ENCODE assay signal across 9 cellular contexts in genomic region chr4:158856852-158857251, GRCh38.
DNase-seq lines count a peak whose midpoint lies in the region; ATAC-seq lines count a peak whose summit lies in the region.
"Had no signal": no experiment of that assay in that cellular context is flagged by ENCODE, and none has a peak within 500 bp of the region (broad histone marks: within the 10 kb centered on the region; RNA-seq: fewer than 3 reads in every experiment).

No MANE protein-coding gene starts in this region.

- intact Hi-C loops in CD4-positive, alpha-beta memory T cell (cut with micrococcal nuclease), result loop anchor here (1.0 kb wide), 1 partner anchor 346 kb away; no protein-coding TSS in a partner anchor
- intact Hi-C loops in left colon (cut with DNase I, micrococcal nuclease), result loop anchor here (5.0 to 10.0 kb wide), 3 partner anchors 132 to 345 kb away; partner anchors contain the start of gene PPID (in 1 of the 2)

- H3K27me3 ChIP-seq in CD4-positive, alpha-beta memory T cell (ENCODE audit: insufficient read depth, low read length), result no peaks in the 10 kb centered on the region

- no peak overlapping the region for H3K4me3 Mint-ChIP-seq in CD4-positive, alpha-beta memory T cell

- H3K9me3 Mint-ChIP-seq in CD4-positive, alpha-beta memory T cell, result no peaks in the 10 kb centered on the region

- H3K4me3 ChIP-seq in CD4-positive, alpha-beta memory T cell (ENCODE audit: low read length in 2 of 2), result no peak overlapping the region
- H3K4me3 ChIP-seq: lung had no signal

- H3K4me1 ChIP-seq in CD4-positive, alpha-beta memory T cell (ENCODE audit: insufficient read depth, low read length), result no peaks in the 10 kb centered on the region

- no peaks in the 10 kb centered on the region for H3K9me3 ChIP-seq in CD4-positive, alpha-beta memory T cell (ENCODE audit: control insufficient read depth in 1 of 2, low read length in 2 of 2)

- no peaks in the 10 kb centered on the region for H3K27me3 Mint-ChIP-seq in CD4-positive, alpha-beta memory T cell

- POLR2A ChIA-PET in CD4-positive, alpha-beta memory T cell (lab: Charles Lee; ENCODE audit: partially characterized antibody), result no interaction called here

- CTCF ChIA-PET in CD4-positive, alpha-beta memory T cell (lab: Charles Lee; ENCODE audit: partially characterized antibody), result interaction anchor here (0.6 to 4.1 kb wide), 8 partner anchors 10 to 350 kb away, joined by 3 to 34 read pairs (median 7); no protein-coding TSS in a partner anchor

- no peak overlapping the region for H3K27ac ChIP-seq in CD4-positive, alpha-beta memory T cell (ENCODE audit: low read depth, low read length)

- peak in 4 of 5 donors; percentile 22 to 28 (median 27) for DNase-seq in CD4-positive, alpha-beta memory T cell
- DNase-seq in NCI-H748 treated with DMSO at 0.1 percent for 48 hours (lab: John Stamatoyannopoulos, UW), result peak; percentile 32
- peak; percentile 19 for DNase-seq in central memory CD4-positive, alpha-beta T cell
- DNase-seq in left colon, result no peak
- DNase-seq in retina, result no peak

- peaks cover 14% of the 10 kb centered on the region for H3K36me3 ChIP-seq in CD4-positive, alpha-beta memory T cell (ENCODE audit: insufficient read depth, low read length)

- H3K4me1 Mint-ChIP-seq in CD4-positive, alpha-beta memory T cell, result no peaks in the 10 kb centered on the region

- no peak overlapping the region for H3K27ac Mint-ChIP-seq in CD4-positive, alpha-beta memory T cell

- peaks cover 17 to 23% of the 10 kb centered on the region in 2 donors for H3K36me3 Mint-ChIP-seq in CD4-positive, alpha-beta memory T cell

- ATAC-seq in GM18909 (IDR thresholded peaks at IDR 0.05; ENCODE audit: poor library complexity, unreplicated experiment), result peak; percentile 69
- ATAC-seq in HG03196 (IDR thresholded peaks at IDR 0.05; ENCODE audit: unreplicated experiment), result peak; percentile 51
- peak; percentile 81 for ATAC-seq in left colon
- no peak for ATAC-seq in HG03520 (IDR thresholded peaks at IDR 0.05; ENCODE audit: unreplicated experiment)

Comparison
In these comparisons a context has a peak if more than half of its experiments do, and no peak if none do; other contexts are left out.
1. DNase-seq: peak in CD4-positive, alpha-beta memory T cell (4 of 5), NCI-H748 treated with DMSO at 0.1 percent for 48 hours (single experiment) and central memory CD4-positive, alpha-beta T cell (single experiment); none in left colon (0 of 2) and retina (single experiment).